ENCODE assay signal across 11 cellular contexts in genomic region chr1:1361982-1362423, GRCh38. TPM values are rescaled to one million over a fixed set of nuclear protein-coding genes. Genes with fewer than 3 reads are reported as not detected.
DNase-seq lines count a peak whose midpoint lies in the region; ATAC-seq and TF ChIP-seq lines count a peak whose summit lies in the region.
"Had no signal": no experiment of that assay in that cellular context is flagged by ENCODE, and none has a peak within 500 bp of the region (broad histone marks: within the 10 kb centered on the region; RNA-seq: fewer than 3 reads in every experiment).

No MANE protein-coding gene starts in this region.

- no peaks in the 10 kb centered on the region for H3K4me1 ChIP-seq in adrenal gland (replicated peaks in 1 of 2)

- TF ChIP-seq CTCF in adrenal gland (IDR thresholded peaks at IDR 0.05): peak in 1 of 6 experiments; percentile 18

- ATAC-seq in left cardiac atrium (peak; percentile 4 to 13), GM21825 (IDR thresholded peaks at IDR 0.05; ENCODE audit: unreplicated experiment) (no peak)

- no peak overlapping the region for H3K4me3 ChIP-seq in adrenal gland

- H3K27me3 ChIP-seq in adrenal gland: no peaks in the 10 kb centered on the region

- DNase-seq in Daoy (ENCODE audit: low read depth) (peak; percentile 37), adrenal gland (peak in 5 of 7 donors; percentile 31 to 63 (median 57)), left cardiac atrium (no peak), retina (peak; percentile 66), AML-193 (lab: John Stamatoyannopoulos, UW) (no peak), head of caudate nucleus (no peak)
- no peak for DNase-seq in stimulated activated CD4-positive, alpha-beta T cell treated with anti-CD3 and anti-CD28 coated beads, Interleukin-1b, Interleukin-23, amount 100 ng/mL, for 48 hours
- DNase-seq: activated effector memory CD4-positive, alpha-beta T cell treated with Interleukin-2 at 50 U/mL for 16 hours; SHP77 had no signal

- no peaks in the 10 kb centered on the region for H3K9me3 ChIP-seq in adrenal gland (replicated peaks in 1 of 3)

- TF ChIP-seq POLR2A in adrenal gland (IDR thresholded peaks at IDR 0.05): no peak

- 13 to 18% (median 14%) methylated on average over 13 of the region's 13 CpGs for WGBS in adrenal gland, 4 donors

- H3K27ac ChIP-seq in adrenal gland: peak overlapping the region in 2 of 5 donors; percentile 50 to 87

- intact Hi-C loops in adrenal gland (cut with DNase I): no loop called here
- intact Hi-C loops in left cardiac atrium (cut with DNase I): no loop called here
- intact Hi-C loops in head of caudate nucleus (cut with DNase I): no loop called here

- no peaks in the 10 kb centered on the region for H3K36me3 ChIP-seq in adrenal gland (replicated peaks in 1 of 2)

RNA-seq across cellular contexts. Expression of gene MXRA8, which starts 3.6 kb away (rescaled TPM):
- total RNA-seq in Daoy (2014; rRNA removed; shearing (Covaris generic)): 0.23 TPM in 1 of 2 replicates, not detected in the other
- 100 to 1,000 TPM in 1 of 8 donors, 10 to 100 TPM in 7; 17.5 to 104 (median 38.6) TPM for total RNA-seq in adrenal gland
- 10 to 100 TPM in 2 of 3 donors, 1 to 10 TPM in 1; 8.4 to 90.3 (median 70.8) TPM for polyA plus RNA-seq in adrenal gland
- total RNA-seq in left cardiac atrium: 10 to 100 TPM; 38.3 to 44.3 TPM
- polyA plus RNA-seq: IgD-negative memory B cell had no signal

RNA-seq across cellular contexts. Expression of gene DVL1, which starts 12.8 kb away (rescaled TPM):
- 44.4 and 65.5 TPM in 2 replicates for total RNA-seq in Daoy (2014; rRNA removed; shearing (Covaris generic))
- total RNA-seq in adrenal gland: 100 to 1,000 TPM in 3 of 8 donors, 10 to 100 TPM in 5; 61.0 to 137 (median 89.2) TPM
- 100 to 1,000 TPM in 2 of 3 donors, 1 to 10 TPM in 1; 4.0 to 279 (median 144) TPM for polyA plus RNA-seq in adrenal gland
- 10 to 100 TPM; 63.5 to 69.2 TPM for total RNA-seq in left cardiac atrium

RNA-seq across cellular contexts. Expression of gene AURKAIP1, which starts 13.0 kb away (rescaled TPM):
- 267 and 308 TPM in 2 replicates for total RNA-seq in Daoy (2014; rRNA removed; shearing (Covaris generic))
- total RNA-seq in adrenal gland (100 to 1,000 TPM in 7 of 8 donors, 10 to 100 TPM in 1; 89.6 to 260 (median 161) TPM), left cardiac atrium (100 to 1,000 TPM; 184 to 199 TPM)
- 100 to 1,000 TPM in 2 of 3 donors, 10 to 100 TPM in 1; 44.2 to 317 (median 226) TPM for polyA plus RNA-seq in adrenal gland

RNA-seq across cellular contexts. Expression of gene TAS1R3, which starts 30.9 kb away (rescaled TPM):
- total RNA-seq in Daoy (2014; rRNA removed; shearing (Covaris generic)): under 0.01 TPM in 1 of 2 replicates, not detected in the other
- total RNA-seq in adrenal gland (under 1 TPM; 0.25 to 0.86 (median 0.58) TPM), left cardiac atrium (under 1 TPM; 0.44 to 0.65 TPM)
- polyA plus RNA-seq in adrenal gland: under 1 TPM; 0.05 to 0.72 (median 0.61) TPM

RNA-seq across cellular contexts. Expression of gene CCNL2, which starts 37.1 kb away (rescaled TPM):
- 58.8 and 81.7 TPM in 2 replicates for total RNA-seq in Daoy (2014; rRNA removed; shearing (Covaris generic))
- 100 to 1,000 TPM in 6 of 8 donors, 10 to 100 TPM in 2; 53.4 to 264 (median 148) TPM for total RNA-seq in adrenal gland
- polyA plus RNA-seq in adrenal gland: 100 to 1,000 TPM in 2 of 3 donors, 10 to 100 TPM in 1; 65.2 to 893 (median 593) TPM
- 10 to 100 TPM; 56.0 to 89.0 TPM for total RNA-seq in left cardiac atrium

Comparison
In these comparisons a context has a peak if more than half of its experiments do, and no peak if none do; other contexts are left out.
1. DNase-seq: peak in Daoy (single experiment), adrenal gland (5 of 7) and retina (single experiment); none in left cardiac atrium (single experiment), stimulated activated CD4-positive, alpha-beta T cell treated with anti-CD3 and anti-CD28 coated beads, Interleukin-1b, Interleukin-23, amount 100 ng/mL, for 48 hours (single experiment), AML-193 (0 of 2) and head of caudate nucleus (0 of 42).
2. RNA of gene MXRA8, which starts 3.6 kb away (total RNA-seq): 17.5 to 104 TPM in adrenal gland and 38.3 to 44.3 TPM in left cardiac atrium; 0.23 TPM in Daoy; every median in the first group is over 10 times any median in the second.